Comparison of ENCODE assay signal across 1 cellular context in the genomic region with DNA sequence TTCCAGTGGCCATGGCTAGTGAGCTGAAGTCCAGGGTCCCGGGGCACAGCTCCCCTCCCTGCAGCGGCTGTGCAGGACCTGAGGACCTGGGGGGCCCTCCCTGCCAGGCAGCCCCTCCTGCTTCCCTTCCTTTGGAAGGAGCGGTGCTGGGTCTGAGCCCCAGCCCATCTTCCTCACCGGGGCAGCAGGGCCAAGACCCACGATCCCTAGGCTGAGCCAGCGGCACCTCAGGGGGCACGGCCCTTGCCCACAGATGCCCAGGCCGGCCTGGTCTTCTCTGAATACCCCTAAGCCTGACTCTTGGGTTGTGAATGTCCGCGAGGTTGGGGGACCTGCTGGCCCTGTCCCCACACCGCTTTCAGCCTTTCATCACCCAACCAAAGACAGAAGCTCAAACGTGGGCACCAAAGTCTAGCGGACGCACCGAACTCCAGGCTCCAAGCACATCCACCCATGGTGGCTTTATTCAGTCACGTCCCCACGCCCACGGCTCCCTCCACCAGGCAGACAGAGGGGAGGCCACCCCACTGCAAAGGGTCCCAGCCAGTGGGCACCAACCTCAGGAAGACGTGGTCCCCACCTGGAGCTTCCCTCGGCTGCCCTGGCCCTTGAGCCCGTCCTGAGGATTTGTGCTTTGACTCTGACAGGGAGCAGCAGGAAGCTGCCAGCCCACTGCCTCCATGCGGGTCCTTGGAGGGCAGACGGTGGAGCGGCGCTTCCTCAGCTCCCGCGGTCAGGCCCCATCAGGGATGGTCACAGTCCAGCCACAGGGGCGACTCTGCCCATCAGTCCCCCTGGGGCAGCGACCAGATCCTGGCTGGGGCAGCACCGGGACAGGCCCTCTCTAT.
TF ChIP-seq lines count a peak whose summit lies in the region.

No MANE protein-coding gene starts in this region.

TF ChIP-seq in endothelial cell of umbilical vein, 7 proteins besides CTCF, POLR2A, EP300 and RAD21:
- TF ChIP-seq POLR2AphosphoS5 (IDR thresholded peaks at IDR 0.05; ENCODE audit: insufficient read depth, low read depth, low read length) (no peak), GATA2 (IDR thresholded peaks at IDR 0.05; ENCODE audit: insufficient read depth, insufficient read length, low read depth, low read length) (no peak), JUN (IDR thresholded peaks at IDR 0.05; ENCODE audit: borderline replicate concordance, insufficient read depth, insufficient read length, low read depth) (no peak), MAX (IDR thresholded peaks at IDR 0.05; ENCODE audit: insufficient read depth, insufficient read length) (no peak)
